Comparison of ENCODE assay signal across 8 cellular contexts in the genomic region with DNA sequence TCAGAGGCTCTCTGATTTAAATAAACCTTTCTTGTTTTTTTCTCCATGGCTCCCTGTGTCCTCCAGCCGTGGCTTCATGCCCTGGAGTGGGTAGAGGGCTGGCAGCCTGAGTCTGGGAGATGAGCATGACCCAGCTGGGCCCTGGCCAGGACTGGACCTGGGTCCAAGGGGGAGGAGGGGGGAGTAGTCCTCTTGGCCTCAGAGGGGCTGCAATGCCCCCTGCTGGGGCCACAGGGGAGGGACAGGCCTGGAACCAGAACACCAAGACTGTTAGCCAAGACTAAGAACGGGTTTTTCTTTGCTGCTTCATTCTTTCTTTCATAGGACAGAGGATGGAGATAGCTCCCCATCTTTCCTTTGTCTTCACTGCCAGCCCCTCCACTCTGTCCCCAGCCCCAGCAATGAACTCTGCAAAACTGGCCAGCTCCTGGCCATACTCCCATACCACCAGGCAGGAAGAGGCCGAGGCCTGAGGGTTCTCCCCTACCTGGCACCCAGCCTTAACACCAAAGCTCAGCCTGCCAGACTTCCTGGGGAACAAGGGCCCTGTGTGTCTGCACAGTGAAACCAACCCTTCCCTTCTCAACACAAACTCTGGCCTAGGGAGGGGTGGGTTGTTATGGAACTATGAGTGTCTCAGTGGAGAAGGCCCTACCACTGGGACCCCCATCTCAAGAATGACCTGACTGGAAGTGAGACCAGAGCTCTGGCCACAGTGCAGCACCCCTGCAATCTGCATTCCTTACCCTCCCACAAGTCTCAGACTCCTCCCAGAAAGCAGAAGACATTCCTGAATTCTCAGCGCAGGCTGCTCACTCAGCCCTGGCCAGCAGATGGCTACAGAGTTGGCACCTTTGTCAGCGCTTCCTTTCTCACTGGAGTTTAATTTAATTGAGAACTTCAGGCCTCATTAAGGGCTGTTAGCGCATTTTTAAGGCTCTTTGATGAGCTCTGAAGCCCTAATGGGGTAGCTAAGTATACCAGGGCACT. TPM values are rescaled to one million over a fixed set of nuclear protein-coding genes. Genes with fewer than 3 reads are reported as not detected.
DNase-seq lines count a peak whose midpoint lies in the region; ATAC-seq, FAIRE-seq and TF ChIP-seq lines count a peak whose summit lies in the region.

No MANE protein-coding gene starts in this region.

- ATAC-seq in left cardiac atrium (peak; percentile 62 to 67), GM21717 (IDR thresholded peaks at IDR 0.05; ENCODE audit: unreplicated experiment) (no peak)

- no peak for FAIRE-seq in HTR-8/SVneo (lab: Jason Lieb, UNC)

- peak overlapping the region; percentile 61 for H3K27ac ChIP-seq in angular gyrus (ENCODE audit: low read depth, low read length)

- intact Hi-C loops in left cardiac atrium (cut with DNase I): loop anchor here (5.0 to 10.0 kb wide), 2 partner anchors 62 to 130 kb away; no protein-coding TSS in a partner anchor

- peak; percentile 77 for DNase-seq in Daoy (ENCODE audit: low read depth)
- peak; percentile 88 for DNase-seq in left cardiac atrium
- peak; percentile 51 for DNase-seq in retina
- DNase-seq in HTR-8/SVneo (ENCODE audit: insufficient read length, low spot score): no peak
- DNase-seq in stimulated activated CD4-positive, alpha-beta T cell treated with anti-CD3 and anti-CD28 coated beads, Interleukin-2, amount 100 ng/mL, for 24 hours: no peak

- TF ChIP-seq CTCF in LNCAP (IDR thresholded peaks at IDR 0.05): peak; percentile 55

RNA-seq across cellular contexts. Expression of a gene that starts 11.0 kb away (rescaled TPM):
- 14.7 and 20.4 TPM in 2 replicates for total RNA-seq in Daoy (2014; rRNA removed; shearing (Covaris generic))
- total RNA-seq in left cardiac atrium: 100 to 1,000 TPM; 115 to 130 TPM

RNA-seq across cellular contexts. Expression of a gene that starts 12.5 kb away (rescaled TPM):
- total RNA-seq in Daoy (2014; rRNA removed; shearing (Covaris generic)): 2,636 and 2,780 TPM in 2 replicates
- total RNA-seq in left cardiac atrium: 100 to 1,000 TPM; 657 to 662 TPM

RNA-seq across cellular contexts. Expression of a gene that starts 17.7 kb away (rescaled TPM):
- total RNA-seq in Daoy (2014; rRNA removed; shearing (Covaris generic)): not detected in 2 replicates
- 1 to 10 TPM; 2.4 to 3.8 TPM for total RNA-seq in left cardiac atrium

RNA-seq across cellular contexts. Expression of a gene that starts 22.9 kb away (rescaled TPM):
- 86.8 and 92.8 TPM in 2 replicates for total RNA-seq in Daoy (2014; rRNA removed; shearing (Covaris generic))
- 10 to 100 TPM; 23.3 to 29.9 TPM for total RNA-seq in left cardiac atrium

RNA-seq across cellular contexts. Expression of a gene that starts 31.0 kb away (rescaled TPM):
- 42.3 and 56.3 TPM in 2 replicates for total RNA-seq in Daoy (2014; rRNA removed; shearing (Covaris generic))
- total RNA-seq in left cardiac atrium: 1 to 10 TPM; 3.8 to 5.8 TPM

Comparison
In these comparisons a context has a peak if more than half of its experiments do, and no peak if none do; other contexts are left out.
1. DNase-seq: peak in Daoy (single experiment), left cardiac atrium (single experiment) and retina (single experiment); none in HTR-8/SVneo (single experiment) and stimulated activated CD4-positive, alpha-beta T cell treated with anti-CD3 and anti-CD28 coated beads, Interleukin-2, amount 100 ng/mL, for 24 hours (0 of 2).